In genomic region chr20:11755071-11755881, GRCh38 we compare ENCODE assay signal across 15 cellular contexts.
A peak's percentile ranks its signal among the peaks of the same experiment; 100 is the strongest.
DNase-seq lines count a peak whose midpoint lies in the region; ATAC-seq and TF ChIP-seq lines count a peak whose summit lies in the region.
"Had no signal": no experiment of that assay in that cellular context is flagged by ENCODE, and none has a peak within 500 bp of the region (broad histone marks: within the 10 kb centered on the region; RNA-seq: fewer than 3 reads in every experiment).

No MANE protein-coding gene starts in this region.

- peak; percentile 17 for TF ChIP-seq CTCF in fibroblast of villous mesenchyme (IDR thresholded peaks at IDR 0.05; ENCODE audit: insufficient read depth, low read depth, low read length)

- no peak overlapping the region for H3K4me3 Mint-ChIP-seq in activated naive CD4-positive, alpha-beta T cell treated with anti-CD3 and anti-CD28 coated beads for 36 hours

- peaks cover 1% of the 10 kb centered on the region for H3K9me3 Mint-ChIP-seq in activated naive CD4-positive, alpha-beta T cell treated with anti-CD3 and anti-CD28 coated beads for 36 hours

- DNase-seq in EH (ENCODE audit: low read depth) (peak; percentile 26), NCI-H748 (lab: John Stamatoyannopoulos, UW; ENCODE audit: unreplicated experiment) (peak; percentile 46), fibroblast of villous mesenchyme (ENCODE audit: low read depth) (peak; percentile 34), renal cortical epithelial cell (ENCODE audit: low read depth) (peak; percentile 83), SK-N-DZ (ENCODE audit: low spot score) (no peak), islet precursor cell (no peak)
- no peak for DNase-seq in activated naive CD4-positive, alpha-beta T cell treated with anti-CD3 and anti-CD28 coated beads for 36 hours
- DNase-seq: activated CD8-positive, alpha-beta memory T cell treated with anti-CD3 and anti-CD28 coated beads, Interleukin-2, amount 50 U/mL, for 48 hours; esophagus squamous epithelium; kidney; NCI-H2107; pancreas; Peyer's patch had no signal

- no peak overlapping the region for H3K27ac Mint-ChIP-seq in activated naive CD4-positive, alpha-beta T cell treated with anti-CD3 and anti-CD28 coated beads for 36 hours

- no peak overlapping the region for H3K4me3 ChIP-seq in fibroblast of villous mesenchyme (ENCODE audit: low read depth, low read length)
- H3K4me3 ChIP-seq: esophagus squamous epithelium, pancreas, Peyer's patch, thyroid gland had no signal

- CTCF ChIA-PET in activated naive CD4-positive, alpha-beta T cell treated with anti-CD3 and anti-CD28 coated beads for 36 hours (lab: Charles Lee): no interaction called here

- H3K27me3 Mint-ChIP-seq in activated naive CD4-positive, alpha-beta T cell treated with anti-CD3 and anti-CD28 coated beads for 36 hours (ENCODE audit: low read depth): no peaks in the 10 kb centered on the region

- intact Hi-C loops in activated naive CD4-positive, alpha-beta T cell treated with anti-CD3 and anti-CD28 coated beads for 36 hours (cut with micrococcal nuclease): no loop called here

- H3K4me1 Mint-ChIP-seq in activated naive CD4-positive, alpha-beta T cell treated with anti-CD3 and anti-CD28 coated beads for 36 hours (ENCODE audit: low read depth): no peaks in the 10 kb centered on the region

- no peaks in the 10 kb centered on the region for H3K36me3 Mint-ChIP-seq in activated naive CD4-positive, alpha-beta T cell treated with anti-CD3 and anti-CD28 coated beads for 36 hours (ENCODE audit: low read depth)

- ATAC-seq in HG03442 (IDR thresholded peaks at IDR 0.05; ENCODE audit: unreplicated experiment): no peak

Comparison
In these comparisons a context has a peak if more than half of its experiments do, and no peak if none do; other contexts are left out.
1. DNase-seq: peak in EH (single experiment), NCI-H748 (single experiment), fibroblast of villous mesenchyme (single experiment) and renal cortical epithelial cell (single experiment); none in activated naive CD4-positive, alpha-beta T cell treated with anti-CD3 and anti-CD28 coated beads for 36 hours (single experiment), SK-N-DZ (single experiment) and islet precursor cell (single experiment).